7 cellular contexts compared by ENCODE assay signal in the genomic region with DNA sequence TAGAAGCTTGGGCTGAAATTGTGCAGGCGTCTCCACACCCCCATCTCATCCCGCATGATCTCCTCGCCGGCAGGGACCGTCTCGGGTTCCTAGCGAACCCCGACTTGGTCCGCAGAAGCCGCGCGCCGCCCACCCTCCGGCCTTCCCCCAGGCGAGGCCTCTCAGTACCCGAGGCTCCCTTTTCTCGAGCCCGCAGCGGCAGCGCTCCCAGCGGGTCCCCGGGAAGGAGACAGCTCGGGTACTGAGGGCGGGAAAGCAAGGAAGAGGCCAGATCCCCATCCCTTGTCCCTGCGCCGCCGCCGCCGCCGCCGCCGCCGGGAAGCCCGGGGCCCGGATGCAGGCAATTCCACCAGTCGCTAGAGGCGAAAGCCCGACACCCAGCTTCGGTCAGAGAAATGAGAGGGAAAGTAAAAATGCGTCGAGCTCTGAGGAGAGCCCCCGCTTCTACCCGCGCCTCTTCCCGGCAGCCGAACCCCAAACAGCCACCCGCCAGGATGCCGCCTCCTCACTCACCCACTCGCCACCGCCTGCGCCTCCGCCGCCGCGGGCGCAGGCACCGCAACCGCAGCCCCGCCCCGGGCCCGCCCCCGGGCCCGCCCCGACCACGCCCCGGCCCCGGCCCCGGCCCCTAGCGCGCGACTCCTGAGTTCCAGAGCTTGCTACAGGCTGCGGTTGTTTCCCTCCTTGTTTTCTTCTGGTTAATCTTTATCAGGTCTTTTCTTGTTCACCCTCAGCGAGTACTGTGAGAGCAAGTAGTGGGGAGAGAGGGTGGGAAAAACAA. TPM values are rescaled to one million over a fixed set of nuclear protein-coding genes. Genes with fewer than 3 reads are reported as not detected.
DNase-seq lines count a peak whose midpoint lies in the region; ATAC-seq and TF ChIP-seq lines count a peak whose summit lies in the region.

A gene with protein sequence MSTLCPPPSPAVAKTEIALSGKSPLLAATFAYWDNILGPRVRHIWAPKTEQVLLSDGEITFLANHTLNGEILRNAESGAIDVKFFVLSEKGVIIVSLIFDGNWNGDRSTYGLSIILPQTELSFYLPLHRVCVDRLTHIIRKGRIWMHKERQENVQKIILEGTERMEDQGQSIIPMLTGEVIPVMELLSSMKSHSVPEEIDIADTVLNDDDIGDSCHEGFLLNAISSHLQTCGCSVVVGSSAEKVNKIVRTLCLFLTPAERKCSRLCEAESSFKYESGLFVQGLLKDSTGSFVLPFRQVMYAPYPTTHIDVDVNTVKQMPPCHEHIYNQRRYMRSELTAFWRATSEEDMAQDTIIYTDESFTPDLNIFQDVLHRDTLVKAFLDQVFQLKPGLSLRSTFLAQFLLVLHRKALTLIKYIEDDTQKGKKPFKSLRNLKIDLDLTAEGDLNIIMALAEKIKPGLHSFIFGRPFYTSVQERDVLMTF (minus strand): TSS at position 564 of the 781 bp plus-strand sequence. CDS start 6,361 bp downstream, outside the sequence.

- WGBS in liver: under 1% methylated on average over 73 of the region's 73 CpGs

- H3K27ac Mint-ChIP-seq in central memory CD8-positive, alpha-beta T cell (ENCODE audit: low read depth): peak within 1 kb of the TSS; percentile 99

- DNase-seq in GM13976 (ENCODE audit: low spot score) (peak; percentile 84), H7 (peak; percentile 92), MG63 (peak; percentile 49)
- peak; percentile 72 for DNase-seq in activated CD4-positive, CD25-positive, alpha-beta regulatory T cell treated with anti-CD3 and anti-CD28 coated beads, Interleukin-2, amount 50 U/mL, for 16 hours (ENCODE audit: low read depth, low spot score)
- peak; percentile 80 to 81 for DNase-seq in central memory CD8-positive, alpha-beta T cell (ENCODE audit: low spot score in 2 of 2)
- peak; percentile 55 to 88 (median 80) for DNase-seq in stimulated activated CD4-positive, alpha-beta T cell treated with anti-CD3 and anti-CD28 coated beads, TNF-alpha, amount 100 ng/mL, for 1 hour (ENCODE audit: low read depth in 3 of 3, low spot score in 1 of 3)

- peaks cover 0 to 22% (median 6%) of the 10 kb centered on the region in 4 donors for H3K4me1 ChIP-seq in liver (ENCODE audit: control insufficient read depth in 4 of 4, insufficient read depth in 4 of 4, low read length in 3 of 4)

- peak within 1 kb of the TSS; percentile 80 for H3K4me3 ChIP-seq in H7 (ENCODE audit: insufficient read depth, low read depth, low read length)
- peak within 1 kb of the TSS; percentile 64 for H3K4me3 ChIP-seq in MG63
- peak within 1 kb of the TSS; percentile 77 to 83 (median 80) for H3K4me3 ChIP-seq in liver (ENCODE audit: low read depth in 1 of 3, low read length in 3 of 3)

- no peak for TF ChIP-seq CTCF in GM13976 (IDR thresholded peaks at IDR 0.05; ENCODE audit: borderline replicate concordance, control extremely low read depth, extremely low read depth, insufficient read depth, missing control alignments)
- no peak for TF ChIP-seq CTCF in liver (IDR thresholded peaks at IDR 0.05; ENCODE audit: low read depth, low read length, missing input control)

- H3K27me3 ChIP-seq in H7 (ENCODE audit: control insufficient read depth, insufficient read depth, low read length): no peaks in the 10 kb centered on the region
- H3K27me3 ChIP-seq in MG63: no peaks in the 10 kb centered on the region
- H3K27me3 ChIP-seq in liver (ENCODE audit: control insufficient read depth in 4 of 4, insufficient read depth in 4 of 4, low read length in 3 of 4): no peaks in the 10 kb centered on the region

- peak; percentile 68 for ATAC-seq in central memory CD8-positive, alpha-beta T cell (replicated peaks; ENCODE audit: extremely low read depth, poor library complexity, severe bottlenecking)

- TF ChIP-seq RAD21 in liver (IDR thresholded peaks at IDR 0.05): no peak

- peak within 1 kb of the TSS; percentile 92 for H3K4me3 Mint-ChIP-seq in central memory CD8-positive, alpha-beta T cell

- H3K36me3 Mint-ChIP-seq in central memory CD8-positive, alpha-beta T cell (ENCODE audit: insufficient read depth): peaks cover 19% of the 10 kb centered on the region

- H3K36me3 ChIP-seq in H7 (replicated peaks; ENCODE audit: control insufficient read depth, insufficient read depth, low read length) (no peaks in the 10 kb centered on the region), MG63 (no peaks in the 10 kb centered on the region), liver (ENCODE audit: control insufficient read depth in 4 of 4, insufficient read depth in 3 of 4, low read depth in 1 of 4, low read length in 3 of 4) (no peaks in the 10 kb centered on the region)

- H3K27ac ChIP-seq in liver (ENCODE audit: low read depth in 1 of 2, low read length in 2 of 2): peak within 1 kb of the TSS; percentile 96 to 98

- in situ Hi-C loops in GM13976 (cut with MboI; ENCODE audit: low sequenced_read_pairs, unreplicated experiment): no loop called here

- peaks cover 25% of the 10 kb centered on the region for H3K4me1 Mint-ChIP-seq in central memory CD8-positive, alpha-beta T cell

- H3K9me3 Mint-ChIP-seq in central memory CD8-positive, alpha-beta T cell: peaks cover 4% of the 10 kb centered on the region

- no peaks in the 10 kb centered on the region for H3K9me3 ChIP-seq in MG63
- no peaks in the 10 kb centered on the region for H3K9me3 ChIP-seq in liver (ENCODE audit: control insufficient read depth in 4 of 4, low read length in 3 of 4)

- peaks cover 4% of the 10 kb centered on the region for H3K27me3 Mint-ChIP-seq in central memory CD8-positive, alpha-beta T cell

- peak within 1 kb of the TSS; percentile 93 to 98 for H3K9ac ChIP-seq in liver (ENCODE audit: low read depth in 1 of 2, low read length in 2 of 2)

TF ChIP-seq in liver, 16 proteins besides CTCF, POLR2A, EP300 and RAD21:
- TF ChIP-seq EGR1 (IDR thresholded peaks at IDR 0.05; ENCODE audit: low read depth in 2 of 2): no peak
- TF ChIP-seq FOXA2 (IDR thresholded peaks at IDR 0.05): no peak
- TF ChIP-seq HNF4G (IDR thresholded peaks at IDR 0.05): no peak
- peak; percentile 33 for TF ChIP-seq YY1 (IDR thresholded peaks at IDR 0.05)
- TF ChIP-seq, protein P1, sequence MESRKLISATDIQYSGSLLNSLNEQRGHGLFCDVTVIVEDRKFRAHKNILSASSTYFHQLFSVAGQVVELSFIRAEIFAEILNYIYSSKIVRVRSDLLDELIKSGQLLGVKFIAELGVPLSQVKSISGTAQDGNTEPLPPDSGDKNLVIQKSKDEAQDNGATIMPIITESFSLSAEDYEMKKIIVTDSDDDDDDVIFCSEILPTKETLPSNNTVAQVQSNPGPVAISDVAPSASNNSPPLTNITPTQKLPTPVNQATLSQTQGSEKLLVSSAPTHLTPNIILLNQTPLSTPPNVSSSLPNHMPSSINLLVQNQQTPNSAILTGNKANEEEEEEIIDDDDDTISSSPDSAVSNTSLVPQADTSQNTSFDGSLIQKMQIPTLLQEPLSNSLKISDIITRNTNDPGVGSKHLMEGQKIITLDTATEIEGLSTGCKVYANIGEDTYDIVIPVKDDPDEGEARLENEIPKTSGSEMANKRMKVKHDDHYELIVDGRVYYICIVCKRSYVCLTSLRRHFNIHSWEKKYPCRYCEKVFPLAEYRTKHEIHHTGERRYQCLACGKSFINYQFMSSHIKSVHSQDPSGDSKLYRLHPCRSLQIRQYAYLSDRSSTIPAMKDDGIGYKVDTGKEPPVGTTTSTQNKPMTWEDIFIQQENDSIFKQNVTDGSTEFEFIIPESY (IDR thresholded peaks at IDR 0.05): no peak
- TF ChIP-seq FOXA1 (IDR thresholded peaks at IDR 0.05): no peak
- TF ChIP-seq, protein P2, sequence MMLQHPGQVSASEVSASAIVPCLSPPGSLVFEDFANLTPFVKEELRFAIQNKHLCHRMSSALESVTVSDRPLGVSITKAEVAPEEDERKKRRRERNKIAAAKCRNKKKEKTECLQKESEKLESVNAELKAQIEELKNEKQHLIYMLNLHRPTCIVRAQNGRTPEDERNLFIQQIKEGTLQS (IDR thresholded peaks at IDR 0.05): no peak

RNA-seq across cellular contexts. Expression of the gene that starts here (rescaled TPM):
- total RNA-seq in H7 (2014; rRNA removed; shearing (Covaris generic)): 16.5 and 27.6 TPM in 2 replicates
- total RNA-seq in MG63 (2014; rRNA removed; shearing (Covaris generic); ENCODE audit: low replicate concordance): 1.5 and 2.0 TPM in 2 replicates
- total RNA-seq in liver: 10 to 100 TPM in 1 of 2 donors, 1 to 10 TPM in 1; 8.0 to 14.1 TPM
- polyA plus RNA-seq in liver: 1 to 10 TPM; 2.8 to 9.2 TPM

Comparison
In these comparisons a context has a peak if more than half of its experiments do, and no peak if none do; other contexts are left out.
1. Peak in every context shown above with its lines: DNase-seq, ATAC-seq, H3K4me3 ChIP-seq and H3K27ac ChIP-seq.